1 cellular context compared by ENCODE assay signal in the genomic region with DNA sequence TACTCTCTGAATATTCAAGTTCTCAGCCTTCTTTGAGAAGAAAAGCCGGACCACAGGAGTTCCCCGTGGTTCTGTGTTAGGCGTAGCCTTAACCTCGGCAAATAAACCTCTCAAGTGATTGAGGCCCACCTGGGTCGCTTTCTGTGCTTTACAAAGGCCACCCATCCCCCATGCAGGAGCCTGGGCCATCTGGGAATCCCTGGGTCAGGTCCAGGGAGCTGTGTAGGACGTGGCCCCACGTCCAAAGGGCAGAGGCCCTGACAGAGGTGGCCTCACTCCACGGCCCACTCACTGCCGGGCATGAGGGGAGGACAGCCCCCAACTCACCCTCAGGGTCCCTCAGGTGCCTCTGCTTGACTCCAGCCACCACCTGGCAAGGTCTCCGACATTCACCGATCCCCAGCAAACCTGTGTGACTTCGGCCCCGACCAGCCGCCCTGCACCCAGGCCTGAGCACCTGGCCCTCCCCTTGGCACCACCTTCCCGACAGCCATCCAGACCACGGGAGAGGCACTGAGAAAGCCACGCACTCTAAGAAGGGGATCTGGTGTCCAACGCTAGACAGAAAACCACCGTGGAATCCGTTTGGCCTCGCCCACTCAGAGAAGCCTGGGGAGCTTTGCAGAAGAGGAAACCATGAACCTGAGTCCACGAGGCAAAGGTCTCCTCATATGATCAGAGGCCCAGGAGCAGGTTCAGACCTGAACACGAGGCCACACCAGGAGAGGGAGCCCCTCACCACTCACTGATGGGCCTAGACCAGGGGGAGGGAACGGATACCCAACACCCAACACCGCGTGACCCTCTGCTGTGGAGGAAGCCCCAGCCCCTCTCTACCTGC.
TF ChIP-seq lines count a peak whose summit lies in the region.

No MANE protein-coding gene starts in this region.

TF ChIP-seq in HepG2, 621 proteins besides CTCF, POLR2A, EP300 and RAD21 (continued from another document):
- TF ChIP-seq HDAC1 (CRISPR knock-in tag; IDR thresholded peaks at IDR 0.05), result peak; percentile 90
- TF ChIP-seq AHR (CRISPR knock-in tag; IDR thresholded peaks at IDR 0.05), result no peak
- TF ChIP-seq SMYD3 (CRISPR knock-in tag; IDR thresholded peaks at IDR 0.05), result no peak
- TF ChIP-seq, protein P1, sequence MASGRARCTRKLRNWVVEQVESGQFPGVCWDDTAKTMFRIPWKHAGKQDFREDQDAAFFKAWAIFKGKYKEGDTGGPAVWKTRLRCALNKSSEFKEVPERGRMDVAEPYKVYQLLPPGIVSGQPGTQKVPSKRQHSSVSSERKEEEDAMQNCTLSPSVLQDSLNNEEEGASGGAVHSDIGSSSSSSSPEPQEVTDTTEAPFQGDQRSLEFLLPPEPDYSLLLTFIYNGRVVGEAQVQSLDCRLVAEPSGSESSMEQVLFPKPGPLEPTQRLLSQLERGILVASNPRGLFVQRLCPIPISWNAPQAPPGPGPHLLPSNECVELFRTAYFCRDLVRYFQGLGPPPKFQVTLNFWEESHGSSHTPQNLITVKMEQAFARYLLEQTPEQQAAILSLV (CRISPR knock-in tag; IDR thresholded peaks at IDR 0.05; ENCODE audit: borderline replicate concordance), result peak; percentile 73; the same call in 1 of the 2 replicates
- TF ChIP-seq EZH2 (conservative IDR thresholded peaks at IDR 0.05; ENCODE audit: low read depth, low read length), result no peak
- TF ChIP-seq ZNF562 (CRISPR knock-in tag; IDR thresholded peaks at IDR 0.05; ENCODE audit: borderline replicate concordance), result no peak
- no peak for TF ChIP-seq ZNF839 (CRISPR knock-in tag; IDR thresholded peaks at IDR 0.05; ENCODE audit: borderline replicate concordance)
- TF ChIP-seq ERF (CRISPR knock-in tag; IDR thresholded peaks at IDR 0.05), result peak; percentile 7; the same call in 1 of the 2 replicates
- no peak; the same call in 1 of the 2 replicates for TF ChIP-seq ZNF652 (CRISPR knock-in tag; IDR thresholded peaks at IDR 0.05; ENCODE audit: borderline replicate concordance, low read depth)
- TF ChIP-seq, protein P2, sequence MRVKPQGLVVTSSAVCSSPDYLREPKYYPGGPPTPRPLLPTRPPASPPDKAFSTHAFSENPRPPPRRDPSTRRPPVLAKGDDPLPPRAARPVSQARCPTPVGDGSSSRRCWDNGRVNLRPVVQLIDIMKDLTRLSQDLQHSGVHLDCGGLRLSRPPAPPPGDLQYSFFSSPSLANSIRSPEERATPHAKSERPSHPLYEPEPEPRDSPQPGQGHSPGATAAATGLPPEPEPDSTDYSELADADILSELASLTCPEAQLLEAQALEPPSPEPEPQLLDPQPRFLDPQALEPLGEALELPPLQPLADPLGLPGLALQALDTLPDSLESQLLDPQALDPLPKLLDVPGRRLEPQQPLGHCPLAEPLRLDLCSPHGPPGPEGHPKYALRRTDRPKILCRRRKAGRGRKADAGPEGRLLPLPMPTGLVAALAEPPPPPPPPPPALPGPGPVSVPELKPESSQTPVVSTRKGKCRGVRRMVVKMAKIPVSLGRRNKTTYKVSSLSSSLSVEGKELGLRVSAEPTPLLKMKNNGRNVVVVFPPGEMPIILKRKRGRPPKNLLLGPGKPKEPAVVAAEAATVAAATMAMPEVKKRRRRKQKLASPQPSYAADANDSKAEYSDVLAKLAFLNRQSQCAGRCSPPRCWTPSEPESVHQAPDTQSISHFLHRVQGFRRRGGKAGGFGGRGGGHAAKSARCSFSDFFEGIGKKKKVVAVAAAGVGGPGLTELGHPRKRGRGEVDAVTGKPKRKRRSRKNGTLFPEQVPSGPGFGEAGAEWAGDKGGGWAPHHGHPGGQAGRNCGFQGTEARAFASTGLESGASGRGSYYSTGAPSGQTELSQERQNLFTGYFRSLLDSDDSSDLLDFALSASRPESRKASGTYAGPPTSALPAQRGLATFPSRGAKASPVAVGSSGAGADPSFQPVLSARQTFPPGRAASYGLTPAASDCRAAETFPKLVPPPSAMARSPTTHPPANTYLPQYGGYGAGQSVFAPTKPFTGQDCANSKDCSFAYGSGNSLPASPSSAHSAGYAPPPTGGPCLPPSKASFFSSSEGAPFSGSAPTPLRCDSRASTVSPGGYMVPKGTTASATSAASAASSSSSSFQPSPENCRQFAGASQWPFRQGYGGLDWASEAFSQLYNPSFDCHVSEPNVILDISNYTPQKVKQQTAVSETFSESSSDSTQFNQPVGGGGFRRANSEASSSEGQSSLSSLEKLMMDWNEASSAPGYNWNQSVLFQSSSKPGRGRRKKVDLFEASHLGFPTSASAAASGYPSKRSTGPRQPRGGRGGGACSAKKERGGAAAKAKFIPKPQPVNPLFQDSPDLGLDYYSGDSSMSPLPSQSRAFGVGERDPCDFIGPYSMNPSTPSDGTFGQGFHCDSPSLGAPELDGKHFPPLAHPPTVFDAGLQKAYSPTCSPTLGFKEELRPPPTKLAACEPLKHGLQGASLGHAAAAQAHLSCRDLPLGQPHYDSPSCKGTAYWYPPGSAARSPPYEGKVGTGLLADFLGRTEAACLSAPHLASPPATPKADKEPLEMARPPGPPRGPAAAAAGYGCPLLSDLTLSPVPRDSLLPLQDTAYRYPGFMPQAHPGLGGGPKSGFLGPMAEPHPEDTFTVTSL (CRISPR knock-in tag; IDR thresholded peaks at IDR 0.05; ENCODE audit: borderline replicate concordance), result 0 out of 2 replicates have a peak, but pooled peaks have one; percentile 18
- no peak for TF ChIP-seq GLMP (CRISPR knock-in tag; IDR thresholded peaks at IDR 0.05; ENCODE audit: borderline replicate concordance)
- no peak for TF ChIP-seq ZNF484 (CRISPR knock-in tag; IDR thresholded peaks at IDR 0.05; ENCODE audit: borderline replicate concordance, low read depth)
- TF ChIP-seq SP5 (CRISPR knock-in tag; IDR thresholded peaks at IDR 0.05; ENCODE audit: borderline replicate concordance, low read depth), result 0 out of 2 replicates have a peak, but pooled peaks have one; percentile 76
- TF ChIP-seq MED1 (CRISPR knock-in tag; IDR thresholded peaks at IDR 0.05), result peak; percentile 10; the same call in 1 of the 2 replicates
- no peak for TF ChIP-seq CBX1 (IDR thresholded peaks at IDR 0.05; ENCODE audit: low read depth)
- peak; percentile 61 for TF ChIP-seq TEAD3 (CRISPR knock-in tag; optimal IDR thresholded peaks at IDR 0.05; ENCODE audit: borderline replicate concordance)
- TF ChIP-seq ZNF644 (CRISPR knock-in tag; IDR thresholded peaks at IDR 0.05; ENCODE audit: low read depth), result 0 out of 2 replicates have a peak, but pooled peaks have one; percentile 26
- TF ChIP-seq SNAI1 (CRISPR knock-in tag; IDR thresholded peaks at IDR 0.05; ENCODE audit: borderline replicate concordance), result no peak
- peak; percentile 14 for TF ChIP-seq ZNF883 (CRISPR knock-in tag; IDR thresholded peaks at IDR 0.05; ENCODE audit: not compliant biosample characterization)
- 0 out of 2 replicates have a peak, but pooled peaks have one; percentile 47 for TF ChIP-seq ZSCAN31 (CRISPR knock-in tag; IDR thresholded peaks at IDR 0.05; ENCODE audit: low read depth)
- peak; percentile 96 for TF ChIP-seq HIVEP1 (CRISPR knock-in tag; IDR thresholded peaks at IDR 0.05)
- no peak for TF ChIP-seq ZNF7 (CRISPR knock-in tag; IDR thresholded peaks at IDR 0.05)
- peak; percentile 73; the same call in 1 of the 2 replicates for TF ChIP-seq NKX3-1 (CRISPR knock-in tag; IDR thresholded peaks at IDR 0.05)
- no peak for TF ChIP-seq CENPX (CRISPR knock-in tag; IDR thresholded peaks at IDR 0.05)
- TF ChIP-seq ZNF567 (CRISPR knock-in tag; IDR thresholded peaks at IDR 0.05; ENCODE audit: borderline replicate concordance), result no peak
- TF ChIP-seq TARDBP (CRISPR knock-in tag; IDR thresholded peaks at IDR 0.05), result peak; percentile 37
- TF ChIP-seq JDP2 (CRISPR knock-in tag; IDR thresholded peaks at IDR 0.05; ENCODE audit: borderline replicate concordance), result no peak; the same call in 1 of the 2 replicates
- TF ChIP-seq, protein P3, sequence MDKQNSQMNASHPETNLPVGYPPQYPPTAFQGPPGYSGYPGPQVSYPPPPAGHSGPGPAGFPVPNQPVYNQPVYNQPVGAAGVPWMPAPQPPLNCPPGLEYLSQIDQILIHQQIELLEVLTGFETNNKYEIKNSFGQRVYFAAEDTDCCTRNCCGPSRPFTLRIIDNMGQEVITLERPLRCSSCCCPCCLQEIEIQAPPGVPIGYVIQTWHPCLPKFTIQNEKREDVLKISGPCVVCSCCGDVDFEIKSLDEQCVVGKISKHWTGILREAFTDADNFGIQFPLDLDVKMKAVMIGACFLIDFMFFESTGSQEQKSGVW (CRISPR knock-in tag; IDR thresholded peaks at IDR 0.05; ENCODE audit: borderline replicate concordance), result no peak
- TF ChIP-seq MIER2 (CRISPR knock-in tag; IDR thresholded peaks at IDR 0.05), result 0 out of 2 replicates have a peak, but pooled peaks have one; percentile 30
- peak; percentile 37; the same call in 1 of the 2 replicates for TF ChIP-seq ZNF274 (CRISPR knock-in tag; IDR thresholded peaks at IDR 0.05)
TF ChIP-seq in HepG2: peak in this region for 264.
